Comparison of ENCODE assay signal across 16 cellular contexts in the genomic region with DNA sequence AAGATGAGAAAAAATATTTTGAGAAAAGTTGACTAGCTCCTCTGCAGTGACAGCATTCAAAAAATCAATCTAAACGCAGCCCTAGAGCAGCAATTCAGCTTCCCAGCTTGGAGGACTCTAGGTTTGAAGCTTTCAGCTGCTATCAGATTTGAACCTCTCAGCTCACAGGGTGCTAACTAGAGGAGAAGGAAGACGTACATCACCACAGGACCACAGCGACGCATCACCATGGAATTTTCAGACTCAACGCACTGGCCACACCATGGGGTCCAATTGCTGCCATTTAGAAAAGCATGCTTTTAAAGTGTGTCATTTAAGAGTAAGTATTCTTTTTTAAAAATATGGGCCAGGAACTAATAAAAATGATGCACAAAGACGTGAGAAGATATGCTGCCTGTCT. TPM values are rescaled to one million over a fixed set of nuclear protein-coding genes. Genes with fewer than 3 reads are reported as not detected.
DNase-seq lines count a peak whose midpoint lies in the region; ATAC-seq and TF ChIP-seq lines count a peak whose summit lies in the region.
"Had no signal": no experiment of that assay in that cellular context is flagged by ENCODE, and none has a peak within 500 bp of the region (broad histone marks: within the 10 kb centered on the region; RNA-seq: fewer than 3 reads in every experiment).

No MANE protein-coding gene starts in this region.

- DNase-seq in EH (ENCODE audit: low read depth) (peak; percentile 99), MG63 (peak; percentile 79), choroid plexus epithelial cell (ENCODE audit: low read depth) (peak; percentile 89), non-pigmented ciliary epithelial cell (ENCODE audit: low read depth) (peak; percentile 83), head of caudate nucleus (no peak), HUDEP-2 (lab: John Stamatoyannopoulos, UW; ENCODE audit: unreplicated experiment in 76 of 76) (no peak)
- DNase-seq: activated CD4-positive, alpha-beta T cell treated with anti-CD3 and anti-CD28 coated beads, Interleukin-2, amount 50 U/mL, for 1 hour; activated naive CD4-positive, alpha-beta T cell; DMS79; left ventricle myocardium superior; NCI-H187; NK-92 treated with Interleukin-12 subunit alpha and Interleukin-12 subunit beta, amount 100 ng/mL, for 24 hours; psoas muscle had no signal

- ATAC-seq in GM19455 (IDR thresholded peaks at IDR 0.05; ENCODE audit: unreplicated experiment) (no peak), HG02588 (IDR thresholded peaks at IDR 0.05; ENCODE audit: unreplicated experiment) (no peak)
- ATAC-seq: gastroesophageal sphincter, left ventricle myocardium superior, psoas muscle had no signal

- H3K27me3 ChIP-seq in MG63, result no peaks in the 10 kb centered on the region
- H3K27me3 ChIP-seq: gastroesophageal sphincter had no signal

- TF ChIP-seq CTCF in choroid plexus epithelial cell (conservative IDR thresholded peaks at IDR 0.05; ENCODE audit: low read depth, low read length), result no peak

- no peaks in the 10 kb centered on the region for H3K9me3 ChIP-seq in MG63
- H3K9me3 ChIP-seq: gastroesophageal sphincter, psoas muscle had no signal

- no peaks in the 10 kb centered on the region for H3K36me3 ChIP-seq in MG63
- H3K36me3 ChIP-seq: gastroesophageal sphincter had no signal

- intact Hi-C loops in head of caudate nucleus (cut with DNase I), result no loop called here

- H3K4me3 ChIP-seq in MG63, result no peak overlapping the region
- H3K4me3 ChIP-seq in choroid plexus epithelial cell (ENCODE audit: low read depth, low read length), result no peak overlapping the region
- H3K4me3 ChIP-seq: gastroesophageal sphincter, psoas muscle had no signal

RNA-seq across cellular contexts. Expression of a gene that starts 45.0 kb away (rescaled TPM):
- 45.9 and 69.0 TPM in 2 replicates for total RNA-seq in MG63 (2014; rRNA removed; shearing (Covaris generic); ENCODE audit: low replicate concordance)

Comparison
In these comparisons a context has a peak if more than half of its experiments do, and no peak if none do; other contexts are left out.
1. DNase-seq: peak in EH (single experiment), MG63 (single experiment), choroid plexus epithelial cell (single experiment) and non-pigmented ciliary epithelial cell (single experiment); none in head of caudate nucleus (0 of 42) and HUDEP-2 (0 of 76).